In genomic region chr4:104490770-104491395, GRCh38 we compare ENCODE assay signal across 8 cellular contexts. TPM values are rescaled to one million over a fixed set of nuclear protein-coding genes. Genes with fewer than 3 reads are reported as not detected.
A peak's percentile ranks its signal among the peaks of the same experiment; 100 is the strongest.
DNase-seq lines count a peak whose midpoint lies in the region; ATAC-seq, FAIRE-seq and TF ChIP-seq lines count a peak whose summit lies in the region.

No MANE protein-coding gene starts in this region.

- WGBS in hepatocyte (ENCODE audit: low lambda C conversion rate, missing lambda C conversion rate): 3% methylated on average over 27 of the region's 40 CpGs

- H3K27ac Mint-ChIP-seq in astrocyte (ENCODE audit: unreplicated experiment): peak overlapping the region; percentile 95

- no peaks in the 10 kb centered on the region for H3K9me3 ChIP-seq in astrocyte (ENCODE audit: insufficient read depth, low read depth, low read length)
- H3K9me3 ChIP-seq in hepatocyte (ENCODE audit: low read depth): no peaks in the 10 kb centered on the region

- H3K9me2 ChIP-seq in hepatocyte (replicated peaks; ENCODE audit: insufficient read depth): no peaks in the 10 kb centered on the region

- H3K27me3 Mint-ChIP-seq in astrocyte (ENCODE audit: low read depth, unreplicated experiment): no peaks in the 10 kb centered on the region

- H2AFZ ChIP-seq in astrocyte (ENCODE audit: low read depth, low read length) (peak overlapping the region; percentile 91), hepatocyte (peak overlapping the region; percentile 72)

- H3K4me2 ChIP-seq in astrocyte (ENCODE audit: low read length) (peak overlapping the region; percentile 94), hepatocyte (peak overlapping the region; percentile 90)

- H3K79me2 ChIP-seq in astrocyte (ENCODE audit: insufficient read depth, low read length): no peaks in the 10 kb centered on the region
- peaks cover 28% of the 10 kb centered on the region for H3K79me2 ChIP-seq in hepatocyte

- H3K9ac ChIP-seq in astrocyte (ENCODE audit: low read length): peak overlapping the region; percentile 58

- H4K20me1 ChIP-seq in astrocyte (ENCODE audit: insufficient read depth, low read length): no peaks in the 10 kb centered on the region
- no peaks in the 10 kb centered on the region for H4K20me1 ChIP-seq in hepatocyte (ENCODE audit: insufficient read depth, poor library complexity, severe bottlenecking)

- peaks cover 23% of the 10 kb centered on the region for H3K4me1 Mint-ChIP-seq in astrocyte (ENCODE audit: low read depth, unreplicated experiment)

- TF ChIP-seq CTCF in astrocyte (IDR thresholded peaks at IDR 0.05; ENCODE audit: insufficient read depth, low read depth, low read length) (no peak), hepatocyte (IDR thresholded peaks at IDR 0.05; ENCODE audit: poor library complexity) (no peak)

- no peaks in the 10 kb centered on the region for H3K36me3 Mint-ChIP-seq in astrocyte (ENCODE audit: low read depth, unreplicated experiment)

- FAIRE-seq in GM12892 (lab: Jason Lieb, UNC) (peak; percentile 94), astrocyte (lab: Jason Lieb, UNC) (no peak)

- peak; percentile 18 for ATAC-seq in HG02610 (IDR thresholded peaks at IDR 0.05; ENCODE audit: unreplicated experiment)

- TF ChIP-seq POLR2A in GM12892 (IDR thresholded peaks at IDR 0.05; ENCODE audit: low read depth, low read length): peak; percentile 59; the same call in 1 of the 2 replicates

- peaks cover 9% of the 10 kb centered on the region for H3K4me1 ChIP-seq in astrocyte (ENCODE audit: insufficient read depth, low read length)
- peaks cover 5% of the 10 kb centered on the region for H3K4me1 ChIP-seq in hepatocyte (ENCODE audit: insufficient read depth)

- H3K36me3 ChIP-seq in astrocyte (ENCODE audit: insufficient read depth, low read length) (no peaks in the 10 kb centered on the region), hepatocyte (replicated peaks; ENCODE audit: insufficient read depth, low read depth) (no peaks in the 10 kb centered on the region)

- H3K27me3 ChIP-seq in astrocyte (ENCODE audit: insufficient read depth, low read length) (no peaks in the 10 kb centered on the region), hepatocyte (no peaks in the 10 kb centered on the region)

- H3K27ac ChIP-seq in astrocyte (ENCODE audit: low read depth, low read length): no peak overlapping the region
- peak overlapping the region; percentile 77 for H3K27ac ChIP-seq in hepatocyte

- no peaks in the 10 kb centered on the region for H3K9me3 Mint-ChIP-seq in astrocyte (ENCODE audit: unreplicated experiment)

- H3K4me3 ChIP-seq in astrocyte (ENCODE audit: insufficient read depth, low read depth, low read length): peak overlapping the region; percentile 73
- H3K4me3 ChIP-seq in hepatocyte: peak overlapping the region; percentile 48

- H3K4me3 Mint-ChIP-seq in astrocyte (ENCODE audit: unreplicated experiment): peak overlapping the region; percentile 95

- DNase-seq in GM12892 (ENCODE audit: insufficient read length) (no peak), NCI-H1105 (lab: John Stamatoyannopoulos, UW) (peak; percentile 70), SW480 (ENCODE audit: low spot score) (peak; percentile 62), astrocyte (ENCODE audit: low read depth) (peak; percentile 43), hepatocyte (ENCODE audit: low spot score) (peak; percentile 87), putamen (ENCODE audit: low spot score) (peak; percentile 79), DMS114 treated with DMSO at 0.1 percent for 48 hours (lab: John Stamatoyannopoulos, UW; ENCODE audit: unreplicated experiment) (no peak)

RNA-seq across cellular contexts. Expression of gene CXXC4, which starts 3.8 kb away (rescaled TPM):
- polyA plus RNA-seq in GM12892 (2012; ENCODE audit: missing spikeins): 4.1 TPM
- 10.6 and 13.4 TPM in 2 replicates for total RNA-seq in astrocyte
- total RNA-seq in hepatocyte: 9.2 and 14.9 TPM in 2 replicates
- 2.6 and 2.8 TPM in 2 replicates for polyA plus RNA-seq in hepatocyte

Comparison
In these comparisons a context has a peak if more than half of its experiments do, and no peak if none do; other contexts are left out.
1. DNase-seq: peak in NCI-H1105 (single experiment), SW480 (single experiment), astrocyte (single experiment), hepatocyte (single experiment) and putamen (single experiment); none in GM12892 (single experiment) and DMS114 treated with DMSO at 0.1 percent for 48 hours (single experiment).